8 cellular contexts compared by ENCODE assay signal in the genomic region with DNA sequence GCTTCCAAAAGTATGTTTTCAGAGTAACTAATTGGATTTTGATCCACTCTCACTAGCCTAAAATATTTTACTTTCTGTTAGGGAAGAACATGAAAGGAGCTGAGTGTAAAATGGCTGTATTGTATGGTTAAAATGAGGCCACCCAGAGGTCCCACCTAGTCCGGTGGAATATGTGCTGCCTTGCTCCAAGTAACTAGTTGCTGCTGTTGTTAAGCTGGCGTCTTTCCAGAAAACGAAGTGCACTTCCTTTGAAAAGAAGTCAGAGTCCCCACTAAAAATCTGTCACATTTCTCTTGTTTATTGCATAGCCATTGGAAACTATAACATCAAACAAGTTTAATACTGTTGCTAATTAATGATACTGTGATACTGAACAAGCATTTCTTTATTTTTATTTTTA. TPM values are rescaled to one million over a fixed set of nuclear protein-coding genes. Genes with fewer than 3 reads are reported as not detected.
A peak's percentile ranks its signal among the peaks of the same experiment; 100 is the strongest.
DNase-seq lines count a peak whose midpoint lies in the region; ATAC-seq lines count a peak whose summit lies in the region.

No MANE protein-coding gene starts in this region.

- H3K4me3 Mint-ChIP-seq in naive thymus-derived CD4-positive, alpha-beta T cell: peak overlapping the region in 9 of 10 donors; percentile 3 to 64 (median 52)
- no peak overlapping the region for H3K4me3 Mint-ChIP-seq in T-helper 17 cell

- POLR2A ChIA-PET in naive thymus-derived CD4-positive, alpha-beta T cell (lab: Charles Lee): no interaction called here

- H3K79me2 ChIP-seq in Karpas-422 (ENCODE audit: low read length): peaks cover 78% of the 10 kb centered on the region

- H2AFZ ChIP-seq in Karpas-422 (ENCODE audit: low read length): no peak overlapping the region

- no peak overlapping the region for H3K9ac ChIP-seq in Karpas-422 (ENCODE audit: low read length)

- H3K36me3 ChIP-seq in Karpas-422 (ENCODE audit: insufficient read depth, low read length): peaks cover 18% of the 10 kb centered on the region
- H3K36me3 ChIP-seq in naive thymus-derived CD4-positive, alpha-beta T cell (ENCODE audit: control insufficient read depth in 2 of 3, insufficient read depth in 3 of 3, low read length in 3 of 3): no peaks in the 10 kb centered on the region

- H3K4me2 ChIP-seq in Karpas-422 (ENCODE audit: low read depth, low read length, poor library complexity, severe bottlenecking): peak overlapping the region; percentile 90

- no peaks in the 10 kb centered on the region for H3K9me3 Mint-ChIP-seq in naive thymus-derived CD4-positive, alpha-beta T cell

- H3K27ac ChIP-seq in Karpas-422 (ENCODE audit: low read length) (0 out of 2 replicates have a peak overlapping the region, but pooled peaks have one; percentile 62), caudate nucleus (ENCODE audit: low read depth, low read length) (peak overlapping the region; percentile 80)
- no peak overlapping the region for H3K27ac ChIP-seq in naive thymus-derived CD4-positive, alpha-beta T cell (ENCODE audit: low read depth, low read length)

- no peaks in the 10 kb centered on the region for H3K27me3 Mint-ChIP-seq in naive thymus-derived CD4-positive, alpha-beta T cell
- H3K27me3 Mint-ChIP-seq in T-helper 17 cell: no peaks in the 10 kb centered on the region

- intact Hi-C loops in naive thymus-derived CD4-positive, alpha-beta T cell (cut with micrococcal nuclease): no loop called here

- CTCF ChIA-PET in naive thymus-derived CD4-positive, alpha-beta T cell (lab: Charles Lee): no interaction called here

- DNase-seq in COLO829 (ENCODE audit: low spot score) (peak; percentile 29), Karpas-422 (no peak), caudate nucleus (lab: John Stamatoyannopoulos, UW) (peak in 5 of 61 donors; percentile 8 to 51 (median 12)), T-helper 17 cell (no peak)
- DNase-seq in naive thymus-derived CD4-positive, alpha-beta T cell: peak in 3 of 9 donors; percentile 19 to 36 (median 29)

- no peaks in the 10 kb centered on the region for H3K9me2 ChIP-seq in Karpas-422 (replicated peaks; ENCODE audit: insufficient read depth, low read length)

- no peaks in the 10 kb centered on the region for H3K27me3 ChIP-seq in Karpas-422 (ENCODE audit: low read length)
- no peaks in the 10 kb centered on the region for H3K27me3 ChIP-seq in naive thymus-derived CD4-positive, alpha-beta T cell (ENCODE audit: control insufficient read depth in 2 of 2, insufficient read depth in 2 of 2, low read length in 2 of 2)

- H3K27ac Mint-ChIP-seq in naive thymus-derived CD4-positive, alpha-beta T cell: peak overlapping the region in 3 of 9 donors; percentile 45 to 90 (median 65)
- H3K27ac Mint-ChIP-seq in T-helper 17 cell: no peak overlapping the region

- peaks cover 58% of the 10 kb centered on the region for H3K4me1 ChIP-seq in Karpas-422 (ENCODE audit: low read length)
- H3K4me1 ChIP-seq in naive thymus-derived CD4-positive, alpha-beta T cell (ENCODE audit: control insufficient read depth in 2 of 2, insufficient read depth in 2 of 2, low read length in 2 of 2): peaks cover 5 to 8% of the 10 kb centered on the region in 2 donors

- peaks cover 18 to 46% (median 38%) of the 10 kb centered on the region in 7 donors for H3K4me1 Mint-ChIP-seq in naive thymus-derived CD4-positive, alpha-beta T cell
- H3K4me1 Mint-ChIP-seq in T-helper 17 cell: peaks cover 18% of the 10 kb centered on the region

- peaks cover 56% of the 10 kb centered on the region for H4K20me1 ChIP-seq in Karpas-422 (ENCODE audit: insufficient read depth, low read depth, low read length)

- H3K4me3 ChIP-seq in Karpas-422 (ENCODE audit: low read length): no peak overlapping the region
- H3K4me3 ChIP-seq in naive thymus-derived CD4-positive, alpha-beta T cell (ENCODE audit: low read length): no peak overlapping the region

- H3K9me3 ChIP-seq in Karpas-422 (ENCODE audit: low read length): no peaks in the 10 kb centered on the region
- H3K9me3 ChIP-seq in naive thymus-derived CD4-positive, alpha-beta T cell (ENCODE audit: control insufficient read depth in 2 of 3, low read length in 3 of 3): no peaks in the 10 kb centered on the region
- no peaks in the 10 kb centered on the region for H3K9me3 ChIP-seq in T-helper 17 cell (ENCODE audit: control insufficient read depth, low read length, poor library complexity, severe bottlenecking)

- H3K36me3 Mint-ChIP-seq in naive thymus-derived CD4-positive, alpha-beta T cell: peaks cover 0 to 3% (median 0%) of the 10 kb centered on the region in 5 donors
- H3K36me3 Mint-ChIP-seq in T-helper 17 cell (ENCODE audit: low read depth): no peaks in the 10 kb centered on the region

- no peak for ATAC-seq in naive thymus-derived CD4-positive, alpha-beta T cell
- ATAC-seq in HG02678 (IDR thresholded peaks at IDR 0.05; ENCODE audit: unreplicated experiment): no peak
- no peak for ATAC-seq in HG03432 (IDR thresholded peaks at IDR 0.05; ENCODE audit: unreplicated experiment)
- ATAC-seq in GM18519 (IDR thresholded peaks at IDR 0.05; ENCODE audit: low FRiP score, unreplicated experiment): no peak
- no peak for ATAC-seq in T-helper 17 cell

RNA-seq across cellular contexts. Expression of a gene that starts 3.2 kb away (rescaled TPM):
- 19.7 and 25.2 TPM in 2 replicates for total RNA-seq in Karpas-422 (2014; rRNA removed; shearing (Covaris generic); ENCODE audit: low replicate concordance)
- 1 to 10 TPM; 2.5 to 5.8 (median 3.9) TPM for total RNA-seq in naive thymus-derived CD4-positive, alpha-beta T cell
- polyA plus RNA-seq in naive thymus-derived CD4-positive, alpha-beta T cell: 1 to 10 TPM; 7.0 to 8.0 TPM
- 1 to 10 TPM; 3.7 to 4.9 TPM for total RNA-seq in T-helper 17 cell

RNA-seq across cellular contexts. Expression of a gene that starts 46.3 kb away (rescaled TPM):
- 9.3 and 12.2 TPM in 2 replicates for total RNA-seq in Karpas-422 (2014; rRNA removed; shearing (Covaris generic); ENCODE audit: low replicate concordance)
- total RNA-seq in naive thymus-derived CD4-positive, alpha-beta T cell: 10 to 100 TPM in 3 of 5 experiments, 1 to 10 TPM in 2; 9.0 to 18.5 (median 10.0) TPM
- 1 to 10 TPM; 1.0 to 3.3 TPM for polyA plus RNA-seq in naive thymus-derived CD4-positive, alpha-beta T cell
- 10 to 100 TPM; 10.5 to 14.0 TPM for total RNA-seq in T-helper 17 cell
